ENCODE assay signal across 8 cellular contexts in genomic region chr7:5428470-5429252, GRCh38. TPM values are rescaled to one million over a fixed set of nuclear protein-coding genes. Genes with fewer than 3 reads are reported as not detected.
DNase-seq lines count a peak whose midpoint lies in the region; TF ChIP-seq lines count a peak whose summit lies in the region.

No MANE protein-coding gene starts in this region.

- no peak for DNase-seq in activated CD4-positive, alpha-beta T cell treated with anti-CD3 and anti-CD28 coated beads, Interleukin-2, amount 10 ng/mL, durations not matched to agents 7 days and 5 days
- no peak for DNase-seq in activated CD4-positive, alpha-beta T cell treated with anti-CD3 and anti-CD28 coated beads, Interleukin-2, amount 50 U/mL, for 4 hours
- DNase-seq in NCI-H2227 treated with DMSO at 0.1 percent for 48 hours (lab: John Stamatoyannopoulos, UW) (peak; percentile 37), brain microvascular endothelial cell (peak; percentile 85), iris pigment epithelial cell (ENCODE audit: low read depth) (peak; percentile 94), NCI-H345 (lab: John Stamatoyannopoulos, UW) (no peak), NAMALWA (ENCODE audit: low spot score) (no peak)

- H3K9me3 Mint-ChIP-seq in activated CD4-positive, alpha-beta T cell treated with anti-CD3 and anti-CD28 coated beads, Interleukin-2, amount 10 ng/mL, durations not matched to agents 7 days and 5 days: no peaks in the 10 kb centered on the region

- no peak overlapping the region for H3K4me3 Mint-ChIP-seq in activated CD4-positive, alpha-beta T cell treated with anti-CD3 and anti-CD28 coated beads, Interleukin-2, amount 10 ng/mL, durations not matched to agents 7 days and 5 days

- no peaks in the 10 kb centered on the region for H3K27me3 ChIP-seq in brain microvascular endothelial cell (replicated peaks)

- H3K4me3 ChIP-seq in brain microvascular endothelial cell (ENCODE audit: low read depth, low read length) (peak overlapping the region; percentile 85), skin epidermis (peak overlapping the region; percentile 50 to 96 (median 75))

- peaks cover 71% of the 10 kb centered on the region for H3K27me3 Mint-ChIP-seq in activated CD4-positive, alpha-beta T cell treated with anti-CD3 and anti-CD28 coated beads, Interleukin-2, amount 10 ng/mL, durations not matched to agents 7 days and 5 days

- H3K27ac ChIP-seq in brain microvascular endothelial cell (peak overlapping the region; percentile 95), skin epidermis (peak overlapping the region in 20 of 21 experiments; percentile 94 to 100 (median 98))

- no peaks in the 10 kb centered on the region for H3K36me3 ChIP-seq in brain microvascular endothelial cell (replicated peaks)

- POLR2A ChIA-PET in activated CD4-positive, alpha-beta T cell treated with anti-CD3 and anti-CD28 coated beads, Interleukin-2, amount 10 ng/mL, durations not matched to agents 7 days and 5 days (lab: Charles Lee): no interaction called here

- CTCF ChIA-PET in activated CD4-positive, alpha-beta T cell treated with anti-CD3 and anti-CD28 coated beads, Interleukin-2, amount 10 ng/mL, durations not matched to agents 7 days and 5 days (lab: Charles Lee): interaction anchor here (1.0 to 1.7 kb wide), 2 partner anchors 9 to 11 kb away, joined by 3 to 4 read pairs; no protein-coding TSS in a partner anchor

- TF ChIP-seq CTCF in brain microvascular endothelial cell (IDR thresholded peaks at IDR 0.05; ENCODE audit: low read depth, low read length, missing control alignments): peak; percentile 45

- peaks cover 1% of the 10 kb centered on the region for H3K36me3 Mint-ChIP-seq in activated CD4-positive, alpha-beta T cell treated with anti-CD3 and anti-CD28 coated beads, Interleukin-2, amount 10 ng/mL, durations not matched to agents 7 days and 5 days (ENCODE audit: low read depth)

- H3K4me1 Mint-ChIP-seq in activated CD4-positive, alpha-beta T cell treated with anti-CD3 and anti-CD28 coated beads, Interleukin-2, amount 10 ng/mL, durations not matched to agents 7 days and 5 days: peaks cover 27% of the 10 kb centered on the region

- H3K27ac Mint-ChIP-seq in activated CD4-positive, alpha-beta T cell treated with anti-CD3 and anti-CD28 coated beads, Interleukin-2, amount 10 ng/mL, durations not matched to agents 7 days and 5 days: peak overlapping the region; percentile 41

- in situ Hi-C loops in brain microvascular endothelial cell (cut with HindIII; ENCODE audit: low pct_ligation_motif_present, low sequenced_read_pairs): no loop called here

RNA-seq across cellular contexts. Expression of gene TNRC18, which starts 5.0 kb away (rescaled TPM):
- 10 to 100 TPM; 45.8 to 53.9 TPM for total RNA-seq in activated CD4-positive, alpha-beta T cell treated with anti-CD3 and anti-CD28 coated beads, Interleukin-2, amount 10 ng/mL, durations not matched to agents 7 days and 5 days

Comparison
In these comparisons a context has a peak if more than half of its experiments do, and no peak if none do; other contexts are left out.
1. DNase-seq: peak in NCI-H2227 treated with DMSO at 0.1 percent for 48 hours (single experiment), brain microvascular endothelial cell (single experiment) and iris pigment epithelial cell (single experiment); none in activated CD4-positive, alpha-beta T cell treated with anti-CD3 and anti-CD28 coated beads, Interleukin-2, amount 10 ng/mL, durations not matched to agents 7 days and 5 days (single experiment), activated CD4-positive, alpha-beta T cell treated with anti-CD3 and anti-CD28 coated beads, Interleukin-2, amount 50 U/mL, for 4 hours (0 of 2), NCI-H345 (single experiment) and NAMALWA (single experiment).